ENCODE assay signal across 1 cellular context in genomic region chr20:51750770-51751388, GRCh38.
TF ChIP-seq lines count a peak whose summit lies in the region.

No MANE protein-coding gene starts in this region.

TF ChIP-seq in WTC11, 78 proteins besides CTCF, POLR2A, EP300 and RAD21 (continued from another document):
- no peak for TF ChIP-seq ZNF512 (CRISPR knock-in tag; IDR thresholded peaks at IDR 0.05; ENCODE audit: borderline replicate concordance)
- no peak for TF ChIP-seq USF2 (CRISPR knock-in tag; IDR thresholded peaks at IDR 0.05)
- TF ChIP-seq ZNF425 (CRISPR knock-in tag; conservative IDR thresholded peaks at IDR 0.05) = no peak
- no peak for TF ChIP-seq FOXP1 (CRISPR knock-in tag; IDR thresholded peaks at IDR 0.05; ENCODE audit: borderline replicate concordance)
TF ChIP-seq in WTC11: peak in this region for 0.
